ENCODE assay signal across 24 cellular contexts in genomic region chr1:178011864-178012476, GRCh38. TPM values are rescaled to one million over a fixed set of nuclear protein-coding genes. Genes with fewer than 3 reads are reported as not detected.
"Had no signal": no experiment of that assay in that cellular context is flagged by ENCODE, and none has a peak within 500 bp of the region (broad histone marks: within the 10 kb centered on the region; RNA-seq: fewer than 3 reads in every experiment).

No MANE protein-coding gene starts in this region.

- H3K4me3 ChIP-seq: body of pancreas, K562 had no signal

- H3K4me1 Mint-ChIP-seq: activated B cell treated with CpG ODN at 0.5 μM for 24 hours; activated CD4-positive, alpha-beta T cell treated with anti-CD3 and anti-CD28 coated beads, Interleukin-2, amount 10 ng/mL, durations not matched to agents 24 days and 14 days; activated CD8-positive, alpha-beta memory T cell treated with anti-CD3 and anti-CD28 coated beads, Interleukin-2, amount 10 ng/mL, durations not matched to agents 7 days and 5 days; activated naive CD4-positive, alpha-beta T cell treated with anti-CD3 and anti-CD28 coated beads, Interleukin-2, amount 50 U/mL, for 24 hours; T-helper 17 cell had no signal

- ATAC-seq: activated CD8-positive, alpha-beta memory T cell treated with anti-CD3 and anti-CD28 coated beads, Interleukin-2, amount 10 ng/mL, durations not matched to agents 7 days and 5 days; body of pancreas; K562; T-helper 17 cell had no signal

- DNase-seq: activated B cell treated with CpG ODN at 0.5 μM for 24 hours; activated CD4-positive, alpha-beta T cell treated with anti-CD3 and anti-CD28 coated beads for 1 hour; activated CD4-positive, alpha-beta T cell treated with anti-CD3 and anti-CD28 coated beads, Interleukin-2, amount 10 ng/mL, durations not matched to agents 24 days and 14 days; activated CD4-positive, alpha-beta T cell treated with anti-CD3 and anti-CD28 coated beads, Interleukin-2, amount 50 U/mL, for 48 hours; activated CD8-positive, alpha-beta memory T cell treated with anti-CD3 and anti-CD28 coated beads, Interleukin-2, amount 10 ng/mL, durations not matched to agents 7 days and 5 days; activated effector memory CD4-positive, alpha-beta T cell treated with Interleukin-2 at 50 U/mL for 16 hours; activated naive CD4-positive, alpha-beta T cell; activated T-cell treated with anti-CD3 and anti-CD28 coated beads, Interleukin-2, amount 50 U/mL, for 24 hours; aorta; body of pancreas; central memory CD4-positive, alpha-beta T cell; Karpas-422; NCI-H1105 treated with DMSO at 0.1 percent for 48 hours; NCI-H1930; NCI-H2107; NCI-H2171 treated with DMSO at 0.1 percent for 48 hours; NCI-H69; RPMI8226; SHP77; T-helper 17 cell; T1000 had no signal

- H3K27me3 Mint-ChIP-seq: activated CD4-positive, alpha-beta T cell treated with anti-CD3 and anti-CD28 coated beads, Interleukin-2, amount 10 ng/mL, durations not matched to agents 24 days and 14 days; activated CD8-positive, alpha-beta memory T cell treated with anti-CD3 and anti-CD28 coated beads, Interleukin-2, amount 10 ng/mL, durations not matched to agents 7 days and 5 days; activated T-cell treated with anti-CD3 and anti-CD28 coated beads, Interleukin-2, amount 50 U/mL, for 24 hours; T-helper 17 cell had no signal

- H3K9me3 Mint-ChIP-seq: activated B cell treated with CpG ODN at 0.5 μM for 24 hours; activated CD4-positive, alpha-beta T cell treated with anti-CD3 and anti-CD28 coated beads, Interleukin-2, amount 10 ng/mL, durations not matched to agents 24 days and 14 days; activated T-helper 1 cell treated with anti-CD3 and anti-CD28 coated beads, Interleukin-12 subunit alpha, Interleukin-12 subunit beta, Interleukin-2, Interleukin-4 antibody, amounts not matched to agents 30 ng/mL and 10 ng/mL and 1 ng/mL, durations not matched to agents 14 hours and 24 hours and 36 hours had no signal

- H3K27ac Mint-ChIP-seq: activated B cell treated with CpG ODN at 0.5 μM for 24 hours; activated CD4-positive, alpha-beta T cell treated with anti-CD3 and anti-CD28 coated beads, Interleukin-2, amount 10 ng/mL, durations not matched to agents 24 days and 14 days; activated CD8-positive, alpha-beta memory T cell treated with anti-CD3 and anti-CD28 coated beads, Interleukin-2, amount 10 ng/mL, durations not matched to agents 7 days and 5 days; activated naive CD4-positive, alpha-beta T cell treated with anti-CD3 and anti-CD28 coated beads, Interleukin-2, amount 50 U/mL, for 24 hours; activated T-cell treated with anti-CD3 and anti-CD28 coated beads, Interleukin-2, amount 50 U/mL, for 24 hours; activated T-helper 1 cell treated with anti-CD3 and anti-CD28 coated beads, Interleukin-12 subunit alpha, Interleukin-12 subunit beta, Interleukin-2, Interleukin-4 antibody, amounts not matched to agents 30 ng/mL and 10 ng/mL and 1 ng/mL, durations not matched to agents 14 hours and 24 hours and 36 hours; T-helper 17 cell had no signal

- H3K27ac ChIP-seq: body of pancreas had no signal

- H3K36me3 Mint-ChIP-seq: activated CD8-positive, alpha-beta memory T cell treated with anti-CD3 and anti-CD28 coated beads, Interleukin-2, amount 10 ng/mL, durations not matched to agents 7 days and 5 days; activated naive CD4-positive, alpha-beta T cell treated with anti-CD3 and anti-CD28 coated beads, Interleukin-2, amount 50 U/mL, for 24 hours had no signal

- H3K9me3 ChIP-seq: body of pancreas had no signal

- H3K27me3 ChIP-seq: body of pancreas had no signal

- H3K4me3 Mint-ChIP-seq: activated B cell treated with CpG ODN at 0.5 μM for 24 hours; activated CD4-positive, alpha-beta T cell treated with anti-CD3 and anti-CD28 coated beads, Interleukin-2, amount 10 ng/mL, durations not matched to agents 24 days and 14 days; activated CD8-positive, alpha-beta memory T cell treated with anti-CD3 and anti-CD28 coated beads, Interleukin-2, amount 10 ng/mL, durations not matched to agents 7 days and 5 days; activated naive CD4-positive, alpha-beta T cell treated with anti-CD3 and anti-CD28 coated beads, Interleukin-2, amount 50 U/mL, for 24 hours; activated T-cell treated with anti-CD3 and anti-CD28 coated beads, Interleukin-2, amount 50 U/mL, for 24 hours; activated T-helper 1 cell treated with anti-CD3 and anti-CD28 coated beads, Interleukin-12 subunit alpha, Interleukin-12 subunit beta, Interleukin-2, Interleukin-4 antibody, amounts not matched to agents 30 ng/mL and 10 ng/mL and 1 ng/mL, durations not matched to agents 14 hours and 24 hours and 36 hours; T-helper 17 cell had no signal

RNA-seq across cellular contexts. Expression of gene SEC16B, which starts 42.1 kb away (rescaled TPM):
- total RNA-seq: activated B cell treated with CpG ODN at 0.5 μM for 24 hours; activated CD4-positive, alpha-beta T cell treated with anti-CD3 and anti-CD28 coated beads, Interleukin-2, amount 10 ng/mL, durations not matched to agents 24 days and 14 days; activated T-helper 1 cell treated with anti-CD3 and anti-CD28 coated beads, Interleukin-12 subunit alpha, Interleukin-12 subunit beta, Interleukin-2, Interleukin-4 antibody, amounts not matched to agents 30 ng/mL and 10 ng/mL and 1 ng/mL, durations not matched to agents 14 hours and 24 hours and 36 hours; K562; T-helper 17 cell had no signal
- polyA plus RNA-seq: K562 had no signal
